ENCODE assay signal across 27 cellular contexts in genomic region chr20:20567712-20568111, GRCh38.
"Had no signal": no experiment of that assay in that cellular context is flagged by ENCODE, and none has a peak within 500 bp of the region (broad histone marks: within the 10 kb centered on the region; RNA-seq: fewer than 3 reads in every experiment).

No MANE protein-coding gene starts in this region.

- ATAC-seq: left colon; left lung; lower lobe of right lung; naive thymus-derived CD8-positive, alpha-beta T cell; right cardiac atrium; sciatic nerve; stimulated activated memory B cell treated with anti-CD40 and anti-IgM and Interleukin-4, amounts not matched to agents 10 μg/mL and 1 μg/mL and 100 μg/mL, for 72 hours; stimulated activated naive CD8-positive, alpha-beta T cell treated with anti-CD3 and anti-CD28 coated beads, Interleukin-15, amount 100 ng/mL, for 72 hours had no signal

- H3K9me3 ChIP-seq: left lung, lower lobe of right lung, pancreas, prostate gland, tibial nerve, uterus had no signal

- H3K36me3 ChIP-seq: prostate gland, uterus had no signal

- H3K4me3 ChIP-seq: left lung, lower lobe of right lung, pancreas, prostate gland, skin epidermis, tibial nerve, uterus had no signal

- H3K4me1 ChIP-seq: left lung, lower lobe of right lung, prostate gland, tibial nerve, uterus had no signal

- H3K27ac ChIP-seq: left lung, lower lobe of right lung, pancreas, prostate gland, skin epidermis, tibial nerve, uterus had no signal

- DNase-seq: hypothalamus; immature natural killer cell; kidney; left colon; left lung; lower lobe of right lung; mammary epithelial cell; mesenchymal stem cell; naive thymus-derived CD8-positive, alpha-beta T cell; nucleus accumbens; pancreas; posterior cingulate gyrus; retina; right cardiac atrium; stimulated activated CD4-positive, alpha-beta T cell treated with anti-CD3 and anti-CD28 coated beads, Interleukin-12 subunit alpha, Interleukin-12 subunit beta, amount 100 ng/mL, for 4 hours; stimulated activated CD4-positive, alpha-beta T cell treated with anti-CD3 and anti-CD28 coated beads, Interleukin-15, amount 100 ng/mL, for 24 hours; stimulated activated CD4-positive, alpha-beta T cell treated with anti-CD3 and anti-CD28 coated beads, Interleukin-2, amount 100 ng/mL, for 24 hours; stimulated activated CD4-positive, alpha-beta T cell treated with anti-CD3 and anti-CD28 coated beads, Interleukin-4, amount 100 ng/mL, for 1 hour; stimulated activated naive CD4-positive, alpha-beta T cell treated with Interleukin-2 at 50 U/mL for 16 hours; stimulated activated naive CD8-positive, alpha-beta T cell treated with anti-CD3 and anti-CD28 coated beads, Interleukin-15, amount 100 ng/mL, for 72 hours; substantia nigra; uterus had no signal

- H3K27me3 ChIP-seq: left lung, pancreas, tibial nerve, uterus had no signal
